ENCODE assay signal across 11 cellular contexts in the genomic region with DNA sequence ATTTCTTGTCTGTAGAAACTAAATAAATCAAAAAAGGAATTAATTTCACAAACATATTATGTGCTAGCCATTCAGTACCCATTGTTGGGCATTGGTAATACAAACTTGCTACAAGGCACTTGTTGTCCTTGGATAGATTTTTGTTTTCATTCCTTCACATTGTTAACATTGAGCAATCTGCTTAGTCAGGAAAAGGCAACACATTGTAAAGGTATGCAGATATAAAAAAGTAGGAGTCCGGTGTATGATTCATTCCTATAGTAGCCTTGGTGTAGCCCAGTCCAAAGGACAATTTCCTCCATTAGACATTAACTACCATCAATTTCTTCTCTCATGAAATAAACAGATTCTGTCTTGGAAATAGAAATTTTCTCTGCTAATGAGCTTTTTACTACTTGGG.
DNase-seq lines count a peak whose midpoint lies in the region; ATAC-seq and TF ChIP-seq lines count a peak whose summit lies in the region.
"Had no signal": no experiment of that assay in that cellular context is flagged by ENCODE, and none has a peak within 500 bp of the region (broad histone marks: within the 10 kb centered on the region; RNA-seq: fewer than 3 reads in every experiment).

No MANE protein-coding gene starts in this region.

- no peaks in the 10 kb centered on the region for H3K9me3 Mint-ChIP-seq in naive thymus-derived CD4-positive, alpha-beta T cell

- H3K9me3 ChIP-seq in SK-N-SH (no peaks in the 10 kb centered on the region), psoas muscle (no peaks in the 10 kb centered on the region), sigmoid colon (no peaks in the 10 kb centered on the region)
- H3K9me3 ChIP-seq in naive thymus-derived CD4-positive, alpha-beta T cell (ENCODE audit: control insufficient read depth in 2 of 3, low read length in 3 of 3), result no peaks in the 10 kb centered on the region
- H3K9me3 ChIP-seq: right atrium auricular region had no signal

- H3K9ac ChIP-seq in SK-N-SH, result no peak overlapping the region

- H3K4me1 Mint-ChIP-seq in naive thymus-derived CD4-positive, alpha-beta T cell, result no peaks in the 10 kb centered on the region

- TF ChIP-seq RAD21 in SK-N-SH (IDR thresholded peaks at IDR 0.05; ENCODE audit: low read length), result no peak

- no peaks in the 10 kb centered on the region for H3K79me2 ChIP-seq in SK-N-SH (ENCODE audit: insufficient read depth)

- no peak for TF ChIP-seq CTCF in SK-N-SH (IDR thresholded peaks at IDR 0.05)
- TF ChIP-seq CTCF in fibroblast of mammary gland (conservative IDR thresholded peaks at IDR 0.05; ENCODE audit: control insufficient read depth, insufficient read depth, low read depth, low read length), result no peak
- no peak for TF ChIP-seq CTCF in psoas muscle (IDR thresholded peaks at IDR 0.05)
- TF ChIP-seq CTCF in sigmoid colon (IDR thresholded peaks at IDR 0.05), result no peak

- ATAC-seq in psoas muscle, result peak; percentile 49 to 92 (median 87)
- no peak for ATAC-seq in naive thymus-derived CD4-positive, alpha-beta T cell

- no peaks in the 10 kb centered on the region for H4K20me1 ChIP-seq in SK-N-SH (ENCODE audit: insufficient read depth)

- no peak overlapping the region for H2AFZ ChIP-seq in SK-N-SH (ENCODE audit: low read depth)

- H3K36me3 ChIP-seq in SK-N-SH (replicated peaks in 1 of 2; ENCODE audit: control insufficient read depth in 1 of 2, insufficient read depth in 2 of 2, low read length in 1 of 2) (no peaks in the 10 kb centered on the region), psoas muscle (ENCODE audit: insufficient read depth in 1 of 2, low read depth in 1 of 2) (no peaks in the 10 kb centered on the region), sigmoid colon (no peaks in the 10 kb centered on the region)
- H3K36me3 ChIP-seq in naive thymus-derived CD4-positive, alpha-beta T cell (ENCODE audit: control insufficient read depth in 2 of 3, insufficient read depth in 3 of 3, low read length in 3 of 3), result no peaks in the 10 kb centered on the region
- H3K36me3 ChIP-seq: right atrium auricular region had no signal

- peaks cover 11% of the 10 kb centered on the region for H3F3A ChIP-seq in SK-N-SH (replicated peaks; ENCODE audit: insufficient read depth)

- TF ChIP-seq EP300 in SK-N-SH (IDR thresholded peaks at IDR 0.05; ENCODE audit: borderline replicate concordance in 1 of 2, low read depth in 1 of 2, low read length in 1 of 2) (peak in 1 of 2 experiments; percentile 70; a peak in 1 of 4 replicates), sigmoid colon (IDR thresholded peaks at IDR 0.05) (no peak)

- POLR2A ChIA-PET in SK-N-SH (lab: Yijun Ruan, JAX), result no interaction called here
- POLR2A ChIA-PET in naive thymus-derived CD4-positive, alpha-beta T cell (lab: Charles Lee), result no interaction called here

- DNase-seq in ELR (ENCODE audit: low read depth) (peak; percentile 95), SK-N-SH (no peak), fibroblast of mammary gland (ENCODE audit: low read depth) (peak; percentile 95), psoas muscle (no peak), sigmoid colon (no peak), NCI-H69 (lab: John Stamatoyannopoulos, UW) (no peak), Ammon's horn (ENCODE audit: low spot score) (no peak)
- DNase-seq in naive thymus-derived CD4-positive, alpha-beta T cell, result no peak
- DNase-seq: activated T-cell treated with anti-CD3 and anti-CD28 coated beads, Interleukin-2, amount 50 U/mL, for 1 hour; NCI-H1092 treated with DMSO at 0.1 percent for 48 hours had no signal

- no peak overlapping the region for H3K4me3 ChIP-seq in SK-N-SH (ENCODE audit: low read depth in 2 of 2, low read length in 1 of 2)
- no peak overlapping the region for H3K4me3 ChIP-seq in fibroblast of mammary gland (ENCODE audit: control insufficient read depth, low read depth, low read length)
- no peak overlapping the region for H3K4me3 ChIP-seq in psoas muscle
- H3K4me3 ChIP-seq in naive thymus-derived CD4-positive, alpha-beta T cell (ENCODE audit: low read length), result no peak overlapping the region
- H3K4me3 ChIP-seq in sigmoid colon, result no peak overlapping the region
- H3K4me3 ChIP-seq: right atrium auricular region had no signal

- TF ChIP-seq POLR2A in sigmoid colon (IDR thresholded peaks at IDR 0.05), result no peak

- 13% methylated on average over 1 of the region's 1 CpG for WGBS in SK-N-SH (ENCODE audit: low lambda C conversion rate)
- WGBS in psoas muscle, 3 donors, result 33 to 63% (median 52%) methylated on average over 1 of the region's 1 CpG
- WGBS in sigmoid colon, 2 donors, result 12 to 69% methylated on average over 1 of the region's 1 CpG

- H3K9me2 ChIP-seq in SK-N-SH, result no peaks in the 10 kb centered on the region

- no peaks in the 10 kb centered on the region for H3K27me3 ChIP-seq in SK-N-SH (ENCODE audit: insufficient read depth)
- H3K27me3 ChIP-seq in psoas muscle (ENCODE audit: insufficient read depth in 3 of 3, low read length in 2 of 3), result peaks cover 0 to 2% (median 0%) of the 10 kb centered on the region in 3 donors
- no peaks in the 10 kb centered on the region for H3K27me3 ChIP-seq in naive thymus-derived CD4-positive, alpha-beta T cell (ENCODE audit: control insufficient read depth in 2 of 2, insufficient read depth in 2 of 2, low read length in 2 of 2)
- no peaks in the 10 kb centered on the region for H3K27me3 ChIP-seq in sigmoid colon
- H3K27me3 ChIP-seq: right atrium auricular region had no signal

- intact Hi-C loops in psoas muscle (cut with DNase I), result no loop called here
- intact Hi-C loops in naive thymus-derived CD4-positive, alpha-beta T cell (cut with micrococcal nuclease), result no loop called here
- intact Hi-C loops in sigmoid colon (cut with DNase I), result no loop called here

- H3K27ac Mint-ChIP-seq in naive thymus-derived CD4-positive, alpha-beta T cell, result no peak overlapping the region

- H3K36me3 Mint-ChIP-seq in naive thymus-derived CD4-positive, alpha-beta T cell, result no peaks in the 10 kb centered on the region

- CTCF ChIA-PET in SK-N-SH (lab: Yijun Ruan, JAX), result no interaction called here
- CTCF ChIA-PET in naive thymus-derived CD4-positive, alpha-beta T cell (lab: Charles Lee), result no interaction called here

- H3K4me2 ChIP-seq in SK-N-SH, result no peak overlapping the region

- H3K27ac ChIP-seq in SK-N-SH (ENCODE audit: low read depth in 2 of 2, low read length in 1 of 2) (peak overlapping the region in 1 of 2 experiments; percentile 68; a peak in 3 of 4 replicates), psoas muscle (peak overlapping the region; percentile 25), sigmoid colon (no peak overlapping the region)
- no peak overlapping the region for H3K27ac ChIP-seq in naive thymus-derived CD4-positive, alpha-beta T cell (ENCODE audit: low read depth, low read length)
- H3K27ac ChIP-seq: right atrium auricular region had no signal

- H3K4me3 Mint-ChIP-seq in naive thymus-derived CD4-positive, alpha-beta T cell, result no peak overlapping the region

- H3K4me1 ChIP-seq in SK-N-SH (ENCODE audit: control insufficient read depth in 1 of 2, insufficient read depth in 2 of 2, low read depth in 1 of 2, low read length in 1 of 2), result peaks cover 0 to 22% of the 10 kb centered on the region in 2 experiments; a peak in 2 of 4 replicates
- peaks cover 7% of the 10 kb centered on the region for H3K4me1 ChIP-seq in psoas muscle
- no peaks in the 10 kb centered on the region for H3K4me1 ChIP-seq in naive thymus-derived CD4-positive, alpha-beta T cell (ENCODE audit: control insufficient read depth in 2 of 2, insufficient read depth in 2 of 2, low read length in 2 of 2)
- H3K4me1 ChIP-seq in sigmoid colon, result peaks cover 0 to 33% (median 13%) of the 10 kb centered on the region in 4 donors

- peaks cover 3 to 21% (median 9%) of the 10 kb centered on the region in 5 donors for H3K27me3 Mint-ChIP-seq in naive thymus-derived CD4-positive, alpha-beta T cell

TF ChIP-seq in SK-N-SH, 30 proteins besides CTCF, POLR2A, EP300 and RAD21 (continues in another document):
- TF ChIP-seq, protein P1, sequence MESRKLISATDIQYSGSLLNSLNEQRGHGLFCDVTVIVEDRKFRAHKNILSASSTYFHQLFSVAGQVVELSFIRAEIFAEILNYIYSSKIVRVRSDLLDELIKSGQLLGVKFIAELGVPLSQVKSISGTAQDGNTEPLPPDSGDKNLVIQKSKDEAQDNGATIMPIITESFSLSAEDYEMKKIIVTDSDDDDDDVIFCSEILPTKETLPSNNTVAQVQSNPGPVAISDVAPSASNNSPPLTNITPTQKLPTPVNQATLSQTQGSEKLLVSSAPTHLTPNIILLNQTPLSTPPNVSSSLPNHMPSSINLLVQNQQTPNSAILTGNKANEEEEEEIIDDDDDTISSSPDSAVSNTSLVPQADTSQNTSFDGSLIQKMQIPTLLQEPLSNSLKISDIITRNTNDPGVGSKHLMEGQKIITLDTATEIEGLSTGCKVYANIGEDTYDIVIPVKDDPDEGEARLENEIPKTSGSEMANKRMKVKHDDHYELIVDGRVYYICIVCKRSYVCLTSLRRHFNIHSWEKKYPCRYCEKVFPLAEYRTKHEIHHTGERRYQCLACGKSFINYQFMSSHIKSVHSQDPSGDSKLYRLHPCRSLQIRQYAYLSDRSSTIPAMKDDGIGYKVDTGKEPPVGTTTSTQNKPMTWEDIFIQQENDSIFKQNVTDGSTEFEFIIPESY (IDR thresholded peaks at IDR 0.05; ENCODE audit: borderline replicate concordance, low read depth), result no peak
- peak; percentile 87 for TF ChIP-seq JUND (IDR thresholded peaks at IDR 0.05)
- peak; percentile 52; the same call in 1 of the 2 replicates for TF ChIP-seq YY1 (IDR thresholded peaks at IDR 0.05; ENCODE audit: low read depth)
- TF ChIP-seq GABPA (IDR thresholded peaks at IDR 0.05; ENCODE audit: low read depth), result no peak
- TF ChIP-seq, protein P2, sequence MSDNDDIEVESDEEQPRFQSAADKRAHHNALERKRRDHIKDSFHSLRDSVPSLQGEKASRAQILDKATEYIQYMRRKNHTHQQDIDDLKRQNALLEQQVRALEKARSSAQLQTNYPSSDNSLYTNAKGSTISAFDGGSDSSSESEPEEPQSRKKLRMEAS (IDR thresholded peaks at IDR 0.05; ENCODE audit: low read depth), result peak; percentile 18; the same call in 1 of the 2 replicates
- TF ChIP-seq, protein P3, sequence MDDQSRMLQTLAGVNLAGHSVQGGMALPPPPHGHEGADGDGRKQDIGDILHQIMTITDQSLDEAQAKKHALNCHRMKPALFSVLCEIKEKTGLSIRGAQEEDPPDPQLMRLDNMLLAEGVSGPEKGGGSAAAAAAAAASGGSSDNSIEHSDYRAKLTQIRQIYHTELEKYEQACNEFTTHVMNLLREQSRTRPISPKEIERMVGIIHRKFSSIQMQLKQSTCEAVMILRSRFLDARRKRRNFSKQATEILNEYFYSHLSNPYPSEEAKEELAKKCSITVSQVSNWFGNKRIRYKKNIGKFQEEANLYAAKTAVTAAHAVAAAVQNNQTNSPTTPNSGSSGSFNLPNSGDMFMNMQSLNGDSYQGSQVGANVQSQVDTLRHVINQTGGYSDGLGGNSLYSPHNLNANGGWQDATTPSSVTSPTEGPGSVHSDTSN (IDR thresholded peaks at IDR 0.05), result peak; percentile 45; the same call in 1 of the 2 replicates
- TF ChIP-seq RXRA (IDR thresholded peaks at IDR 0.05; ENCODE audit: borderline replicate concordance, low read depth), result no peak
- TF ChIP-seq FOXM1 (IDR thresholded peaks at IDR 0.05; ENCODE audit: low read depth), result no peak
- no peak for TF ChIP-seq RCOR1 (IDR thresholded peaks at IDR 0.05; ENCODE audit: low read length)
- TF ChIP-seq POLR2AphosphoS5 (IDR thresholded peaks at IDR 0.05; ENCODE audit: low read depth, low read length), result no peak

Comparison
In these comparisons a context has a peak if more than half of its experiments do, and no peak if none do; other contexts are left out.
1. DNase-seq: peak in ELR (single experiment) and fibroblast of mammary gland (single experiment); none in SK-N-SH (single experiment), psoas muscle (0 of 2), naive thymus-derived CD4-positive, alpha-beta T cell (0 of 9), sigmoid colon (single experiment), NCI-H69 (single experiment) and Ammon's horn (single experiment).